Comparison of ENCODE assay signal across 8 cellular contexts in genomic region chr12:95205685-95206084, GRCh38. TPM values are rescaled to one million over a fixed set of nuclear protein-coding genes. Genes with fewer than 3 reads are reported as not detected.
DNase-seq lines count a peak whose midpoint lies in the region; ATAC-seq and TF ChIP-seq lines count a peak whose summit lies in the region.

No MANE protein-coding gene starts in this region.

- H3K4me1 ChIP-seq in Caco-2 (peaks cover 52% of the 10 kb centered on the region), ovary (ENCODE audit: insufficient read depth) (peaks cover 17% of the 10 kb centered on the region)

- no peak for TF ChIP-seq POLR2A in ovary (IDR thresholded peaks at IDR 0.05)

- H3K36me3 Mint-ChIP-seq in Caco-2 (ENCODE audit: insufficient read depth, unreplicated experiment): peaks cover 40% of the 10 kb centered on the region

- H3K9me3 ChIP-seq in Caco-2 (no peaks in the 10 kb centered on the region), ovary (no peaks in the 10 kb centered on the region)

- no peak overlapping the region for H3K4me3 ChIP-seq in Caco-2 (ENCODE audit: low read depth, low read length)
- no peak overlapping the region for H3K4me3 ChIP-seq in fibroblast of the aortic adventitia (ENCODE audit: low read depth, low read length)
- no peak overlapping the region for H3K4me3 ChIP-seq in ovary

- H3K27me3 ChIP-seq in Caco-2 (replicated peaks; ENCODE audit: control insufficient read depth, insufficient read depth, low read length) (no peaks in the 10 kb centered on the region), ovary (no peaks in the 10 kb centered on the region)

- H3K27ac ChIP-seq in ovary: peak overlapping the region in 1 of 2 donors; percentile 75

- POLR2A ChIA-PET in Caco-2 (lab: Charles Lee): no interaction called here

- ATAC-seq in GM18502 (IDR thresholded peaks at IDR 0.05; ENCODE audit: poor library complexity, unreplicated experiment) (no peak), HG03175 (IDR thresholded peaks at IDR 0.05; ENCODE audit: unreplicated experiment) (no peak)

- peak overlapping the region; percentile 82 for H3K27ac Mint-ChIP-seq in Caco-2 (ENCODE audit: unreplicated experiment)

- H3K9me3 Mint-ChIP-seq in Caco-2 (ENCODE audit: unreplicated experiment): no peaks in the 10 kb centered on the region

- no peak for TF ChIP-seq EP300 in ovary (IDR thresholded peaks at IDR 0.05)

- CTCF ChIA-PET in Caco-2 (lab: Charles Lee): no interaction called here

- DNase-seq in Caco-2 (no peak), SK-MEL-5 (ENCODE audit: low read depth, low spot score) (peak; percentile 7), fibroblast of the aortic adventitia (ENCODE audit: low read depth) (peak; percentile 90), ovary (peak; percentile 28 to 48 (median 42)), NCI-H2081 (lab: John Stamatoyannopoulos, UW) (no peak), GM19240 (ENCODE audit: insufficient read length, low spot score) (no peak)

- intact Hi-C loops in Caco-2 (cut with micrococcal nuclease; ENCODE audit: unreplicated experiment) (no loop called here), ovary (cut with DNase I) (loop anchor here in 1 of 4 donors (5.0 kb wide), 1 partner anchor 43 kb away; no protein-coding TSS in a partner anchor)

- no peak overlapping the region for H3K4me3 Mint-ChIP-seq in Caco-2 (ENCODE audit: unreplicated experiment)

- H3K27me3 Mint-ChIP-seq in Caco-2 (ENCODE audit: insufficient read depth, unreplicated experiment): no peaks in the 10 kb centered on the region

- in situ Hi-C loops in SK-MEL-5 (cut with HindIII; ENCODE audit: low pct_unique_long_range_greater_than_20kb, low sequenced_read_pairs): no loop called here

- BruUV-seq in Caco-2 (replicated peaks; lab: Mats Ljungman, UMichigan): no TSS peak

- peaks cover 45% of the 10 kb centered on the region for H3K4me1 Mint-ChIP-seq in Caco-2 (ENCODE audit: low read depth, unreplicated experiment)

- TF ChIP-seq CTCF in Caco-2 (IDR thresholded peaks at IDR 0.05; ENCODE audit: insufficient read depth in 1 of 2, low read depth in 1 of 2, low read length in 1 of 2, severe bottlenecking in 1 of 2, unreplicated experiment in 1 of 2) (no peak), fibroblast of the aortic adventitia (IDR thresholded peaks at IDR 0.05; ENCODE audit: insufficient read depth, low read length) (no peak), ovary (IDR thresholded peaks at IDR 0.05) (no peak)

- 10 to 18% (median 12%) methylated on average over 4 of the region's 4 CpGs for whole genome bisulfite sequencing in ovary, 3 donors

- H3K36me3 ChIP-seq in Caco-2 (ENCODE audit: control insufficient read depth, insufficient read depth, low read length): no peaks in the 10 kb centered on the region
- no peaks in the 10 kb centered on the region for H3K36me3 ChIP-seq in ovary

RNA-seq across cellular contexts. Expression of gene FGD6, which starts 11.6 kb away (rescaled TPM):
- total RNA-seq in Caco-2 (2022): 23.5 and 25.1 TPM in 2 replicates
- 1.1 and 1.2 TPM in 2 replicates for total RNA-seq in SK-MEL-5 (2014; rRNA removed; shearing (Covaris generic))
- polyA plus RNA-seq in SK-MEL-5 (2015; cell fraction: cytosol; rRNA removed): 1.6 and 1.8 TPM in 2 replicates
- polyA plus RNA-seq in SK-MEL-5 (2015; cell fraction: nucleus; rRNA removed): 1.4 and 2.4 TPM in 2 replicates
- total RNA-seq in fibroblast of the aortic adventitia (ENCODE audit: low replicate concordance): 12.5 and 13.1 TPM in 2 replicates
- total RNA-seq in ovary: 10 to 100 TPM in 6 of 7 donors, 1 to 10 TPM in 1; 7.0 to 18.7 (median 15.8) TPM
- 1 to 10 TPM; 4.5 to 5.3 TPM for polyA plus RNA-seq in ovary

RNA-seq across cellular contexts. Expression of gene VEZT, which starts 11.9 kb away (rescaled TPM):
- total RNA-seq in Caco-2 (2022): 76.9 and 77.4 TPM in 2 replicates
- total RNA-seq in SK-MEL-5 (2014; rRNA removed; shearing (Covaris generic)): 43.9 and 45.3 TPM in 2 replicates
- 26.9 and 38.6 TPM in 2 replicates for polyA plus RNA-seq in SK-MEL-5 (2015; cell fraction: cytosol; rRNA removed)
- polyA plus RNA-seq in SK-MEL-5 (2015; cell fraction: nucleus; rRNA removed): 43.4 and 44.6 TPM in 2 replicates
- 31.4 and 98.6 TPM in 2 replicates for total RNA-seq in fibroblast of the aortic adventitia (ENCODE audit: low replicate concordance)
- total RNA-seq in ovary: 10 to 100 TPM; 52.1 to 67.7 (median 53.5) TPM
- 10 to 100 TPM; 31.2 to 46.4 TPM for polyA plus RNA-seq in ovary

Comparison
In these comparisons a context has a peak if more than half of its experiments do, and no peak if none do; other contexts are left out.
1. DNase-seq: peak in SK-MEL-5 (single experiment), fibroblast of the aortic adventitia (single experiment) and ovary (5 of 5); none in Caco-2 (0 of 2), NCI-H2081 (0 of 2) and GM19240 (single experiment).